Comparison of ENCODE assay signal across 20 cellular contexts in genomic region chr21:45059121-45059520, GRCh38. TPM values are rescaled to one million over a fixed set of nuclear protein-coding genes. Genes with fewer than 3 reads are reported as not detected.
DNase-seq lines count a peak whose midpoint lies in the region; ATAC-seq and TF ChIP-seq lines count a peak whose summit lies in the region.
"Had no signal": no experiment of that assay in that cellular context is flagged by ENCODE, and none has a peak within 500 bp of the region (broad histone marks: within the 10 kb centered on the region; RNA-seq: fewer than 3 reads in every experiment).

No MANE protein-coding gene starts in this region.

- H3K23me2 ChIP-seq in H9 (ENCODE audit: insufficient read length, low read depth, low read length, poor library complexity, severe bottlenecking) = no peaks in the 10 kb centered on the region

- H3K27ac ChIP-seq in H9 (ENCODE audit: insufficient read length, low read depth, low read length) (no peak overlapping the region), prostate gland (no peak overlapping the region)
- H3K27ac ChIP-seq: 22Rv1; A549; BLaER1 treated with 17β-estradiol and CSF1 and Interleukin-3, amounts not matched to agents 10 nM and 100 nM; C4-2B had no signal

- H2BK5ac ChIP-seq in H9 (ENCODE audit: insufficient read length, low read length) = no peak overlapping the region

- H4K20me1 ChIP-seq in H9 (ENCODE audit: control insufficient read depth, insufficient read depth, insufficient read length) = no peaks in the 10 kb centered on the region
- H4K20me1 ChIP-seq: BLaER1 treated with 17β-estradiol and CSF1 and Interleukin-3, amounts not matched to agents 10 nM and 100 nM had no signal

- no CpG with 5 or more reads among the region's 4 CpGs for WGBS in H9 (ENCODE audit: extremely low coverage, insufficient read length, low lambda C conversion rate)
- WGBS in prostate gland = 78% methylated on average over 4 of the region's 4 CpGs

- DNase-seq in activated CD4-positive, alpha-beta T cell treated with anti-CD3 and anti-CD28 coated beads, Interleukin-2, amount 10 ng/mL, durations not matched to agents 7 days and 5 days = no peak
- no peak for DNase-seq in activated CD4-positive, alpha-beta T cell treated with anti-CD3 and anti-CD28 coated beads, Interleukin-2, amount 10 ng/mL, durations not matched to agents 24 days and 14 days
- peak; percentile 17 for DNase-seq in H9
- peak; percentile 19 for DNase-seq in NCI-H69 (lab: John Stamatoyannopoulos, UW)
- DNase-seq in mesenteric fat pad (ENCODE audit: low spot score) = peak; percentile 57
- DNase-seq in LoVo (ENCODE audit: low spot score) = no peak
- no peak for DNase-seq in prostate gland (ENCODE audit: low spot score)
- no peak for DNase-seq in activated T-cell treated with anti-CD3 and anti-CD28 coated beads, Interleukin-2, amount 50 U/mL, for 4 hours
- DNase-seq: AML-193; Caco-2; Calu3; CD4-positive, alpha-beta T cell; CD8-positive, alpha-beta T cell; DMS79 treated with DMSO at 0.1 percent for 48 hours; GF-D8 had no signal

- no peak overlapping the region for H2BK12ac ChIP-seq in H9 (ENCODE audit: insufficient read length, low read depth, low read length)

- H2BK20ac ChIP-seq in H9 (ENCODE audit: low read depth, low read length, poor library complexity, severe bottlenecking) = no peak overlapping the region

- no peak overlapping the region for H2BK15ac ChIP-seq in H9 (ENCODE audit: low read depth, low read length)

- H3K4me1 ChIP-seq in H9 (ENCODE audit: insufficient read depth, low read length) = no peaks in the 10 kb centered on the region
- H3K4me1 ChIP-seq in prostate gland (replicated peaks) = no peaks in the 10 kb centered on the region
- H3K4me1 ChIP-seq: A549, Caco-2 had no signal

- no peaks in the 10 kb centered on the region for H3K9me3 Mint-ChIP-seq in activated CD4-positive, alpha-beta T cell treated with anti-CD3 and anti-CD28 coated beads, Interleukin-2, amount 10 ng/mL, durations not matched to agents 7 days and 5 days
- H3K9me3 Mint-ChIP-seq in activated CD4-positive, alpha-beta T cell treated with anti-CD3 and anti-CD28 coated beads, Interleukin-2, amount 10 ng/mL, durations not matched to agents 24 days and 14 days = no peaks in the 10 kb centered on the region
- no peaks in the 10 kb centered on the region; a peak in 2 of 5 replicates for H3K9me3 Mint-ChIP-seq in H9
- H3K9me3 Mint-ChIP-seq in activated T-cell treated with anti-CD3 and anti-CD28 coated beads, Interleukin-2, amount 50 U/mL, for 4 hours = no peaks in the 10 kb centered on the region
- H3K9me3 Mint-ChIP-seq: CD4-positive, alpha-beta T cell; CD8-positive, alpha-beta T cell had no signal

- no peaks in the 10 kb centered on the region for H3K9me3 ChIP-seq in H9 (ENCODE audit: control insufficient read depth, low read depth, low read length)
- H3K9me3 ChIP-seq in prostate gland = no peaks in the 10 kb centered on the region
- H3K9me3 ChIP-seq: Caco-2 had no signal

- H3K4me2 ChIP-seq in H9 (ENCODE audit: insufficient read depth, insufficient read length, low read length) = no peak overlapping the region
- H3K4me2 ChIP-seq: A549; BLaER1 treated with 17β-estradiol and CSF1 and Interleukin-3, amounts not matched to agents 10 nM and 100 nM had no signal

- no peak overlapping the region for H3K56ac ChIP-seq in H9 (ENCODE audit: insufficient read length, low read depth, low read length)

- TF ChIP-seq POLR2A in prostate gland (IDR thresholded peaks at IDR 0.05) = no peak

- H3K36me3 Mint-ChIP-seq in activated CD4-positive, alpha-beta T cell treated with anti-CD3 and anti-CD28 coated beads, Interleukin-2, amount 10 ng/mL, durations not matched to agents 7 days and 5 days (ENCODE audit: low read depth) = no peaks in the 10 kb centered on the region
- H3K36me3 Mint-ChIP-seq in activated CD4-positive, alpha-beta T cell treated with anti-CD3 and anti-CD28 coated beads, Interleukin-2, amount 10 ng/mL, durations not matched to agents 24 days and 14 days (ENCODE audit: low read depth) = no peaks in the 10 kb centered on the region
- H3K36me3 Mint-ChIP-seq in H9 (ENCODE audit: insufficient read depth in 1 of 3, low read depth in 3 of 3) = no peaks in the 10 kb centered on the region
- no peaks in the 10 kb centered on the region for H3K36me3 Mint-ChIP-seq in activated T-cell treated with anti-CD3 and anti-CD28 coated beads, Interleukin-2, amount 50 U/mL, for 4 hours (ENCODE audit: insufficient read depth)
- H3K36me3 Mint-ChIP-seq: CD8-positive, alpha-beta T cell had no signal

- no peaks in the 10 kb centered on the region for H3K36me3 ChIP-seq in prostate gland
- H3K36me3 ChIP-seq: BLaER1 treated with 17β-estradiol and CSF1 and Interleukin-3, amounts not matched to agents 10 nM and 100 nM had no signal

- H3K4ac ChIP-seq in H9 (ENCODE audit: low read depth, low read length) = no peak overlapping the region

- intact Hi-C loops in activated CD4-positive, alpha-beta T cell treated with anti-CD3 and anti-CD28 coated beads, Interleukin-2, amount 10 ng/mL, durations not matched to agents 24 days and 14 days (cut with micrococcal nuclease) = no loop called here
- intact Hi-C loops in prostate gland (cut with DNase I) = no loop called here

- no peak overlapping the region for H3K23ac ChIP-seq in H9 (ENCODE audit: insufficient read length, low read depth, low read length)

- no peak overlapping the region for H2AFZ ChIP-seq in H9 (ENCODE audit: low read length)

- POLR2A ChIA-PET in activated CD4-positive, alpha-beta T cell treated with anti-CD3 and anti-CD28 coated beads, Interleukin-2, amount 10 ng/mL, durations not matched to agents 7 days and 5 days (lab: Charles Lee) = no interaction called here

- no peaks in the 10 kb centered on the region for H3K27me3 ChIP-seq in H9 (ENCODE audit: insufficient read depth, low read length)
- no peaks in the 10 kb centered on the region for H3K27me3 ChIP-seq in prostate gland (replicated peaks; ENCODE audit: insufficient read depth)

- no peak overlapping the region for H3K14ac ChIP-seq in H9 (ENCODE audit: insufficient read depth, low read length)

- no peak overlapping the region for H3T11ph ChIP-seq in H9 (ENCODE audit: low read length)

- H3K18ac ChIP-seq in H9 (ENCODE audit: insufficient read length, low read depth, low read length) = no peak overlapping the region

- no peak overlapping the region for H2BK120ac ChIP-seq in H9 (ENCODE audit: low read depth, low read length, poor library complexity, severe bottlenecking)

- peak overlapping the region; percentile 52 for H3K27ac Mint-ChIP-seq in activated CD4-positive, alpha-beta T cell treated with anti-CD3 and anti-CD28 coated beads, Interleukin-2, amount 10 ng/mL, durations not matched to agents 7 days and 5 days
- H3K27ac Mint-ChIP-seq in activated CD4-positive, alpha-beta T cell treated with anti-CD3 and anti-CD28 coated beads, Interleukin-2, amount 10 ng/mL, durations not matched to agents 24 days and 14 days = no peak overlapping the region
- no peak overlapping the region for H3K27ac Mint-ChIP-seq in H9
- H3K27ac Mint-ChIP-seq: B cell; CD4-positive, alpha-beta T cell; CD8-positive, alpha-beta T cell had no signal

- no peak overlapping the region for H3K9ac ChIP-seq in H9 (ENCODE audit: extremely low read depth, insufficient read length, low read length)
- H3K9ac ChIP-seq: BLaER1 treated with 17β-estradiol and CSF1 and Interleukin-3, amounts not matched to agents 10 nM and 100 nM had no signal

- no peak overlapping the region for H4K5ac ChIP-seq in H9 (ENCODE audit: insufficient read length, low read depth, low read length)

- no peak overlapping the region for H4K91ac ChIP-seq in H9 (ENCODE audit: insufficient read length, low read depth, low read length)

- no peak overlapping the region for H3K4me3 Mint-ChIP-seq in activated CD4-positive, alpha-beta T cell treated with anti-CD3 and anti-CD28 coated beads, Interleukin-2, amount 10 ng/mL, durations not matched to agents 7 days and 5 days
- H3K4me3 Mint-ChIP-seq in activated CD4-positive, alpha-beta T cell treated with anti-CD3 and anti-CD28 coated beads, Interleukin-2, amount 10 ng/mL, durations not matched to agents 24 days and 14 days = no peak overlapping the region
- H3K4me3 Mint-ChIP-seq in H9 = no peak overlapping the region; a peak in 1 of 5 replicates
- no peak overlapping the region for H3K4me3 Mint-ChIP-seq in activated T-cell treated with anti-CD3 and anti-CD28 coated beads, Interleukin-2, amount 50 U/mL, for 4 hours
- H3K4me3 Mint-ChIP-seq: B cell; CD4-positive, alpha-beta T cell; CD8-positive, alpha-beta T cell had no signal

- CTCF ChIA-PET in activated CD4-positive, alpha-beta T cell treated with anti-CD3 and anti-CD28 coated beads, Interleukin-2, amount 10 ng/mL, durations not matched to agents 7 days and 5 days (lab: Charles Lee) = no interaction called here

- no peak for ATAC-seq in activated T-cell treated with anti-CD3 and anti-CD28 coated beads, Interleukin-2, amount 50 U/mL, for 4 hours
- ATAC-seq: A549; CD8-positive, alpha-beta T cell had no signal

- no peak overlapping the region for H4K8ac ChIP-seq in H9 (replicated peaks; ENCODE audit: insufficient read length, low read depth, low read length)

- no peaks in the 10 kb centered on the region for H3K79me2 ChIP-seq in H9 (ENCODE audit: insufficient read depth, low read length)

- H3K79me1 ChIP-seq in H9 (ENCODE audit: insufficient read depth, low read depth, low read length, poor library complexity, severe bottlenecking) = no peaks in the 10 kb centered on the region

- H3K27me3 Mint-ChIP-seq in activated CD4-positive, alpha-beta T cell treated with anti-CD3 and anti-CD28 coated beads, Interleukin-2, amount 10 ng/mL, durations not matched to agents 7 days and 5 days = peaks cover 12% of the 10 kb centered on the region
- peaks cover 24% of the 10 kb centered on the region for H3K27me3 Mint-ChIP-seq in activated CD4-positive, alpha-beta T cell treated with anti-CD3 and anti-CD28 coated beads, Interleukin-2, amount 10 ng/mL, durations not matched to agents 24 days and 14 days
- peaks cover 16% of the 10 kb centered on the region for H3K27me3 Mint-ChIP-seq in H9 (ENCODE audit: low read depth)
- H3K27me3 Mint-ChIP-seq in activated T-cell treated with anti-CD3 and anti-CD28 coated beads, Interleukin-2, amount 50 U/mL, for 4 hours (ENCODE audit: low read depth) = peaks cover 23% of the 10 kb centered on the region

- no peak overlapping the region for H3K4me3 ChIP-seq in prostate gland
- H3K4me3 ChIP-seq: A549; BLaER1 treated with 17β-estradiol and CSF1 and Interleukin-3, amounts not matched to agents 10 nM and 100 nM had no signal

- TF ChIP-seq CTCF in H9 (conservative IDR thresholded peaks at IDR 0.05) (no peak), prostate gland (IDR thresholded peaks at IDR 0.05) (no peak)

- no peaks in the 10 kb centered on the region for H3K4me1 Mint-ChIP-seq in activated CD4-positive, alpha-beta T cell treated with anti-CD3 and anti-CD28 coated beads, Interleukin-2, amount 10 ng/mL, durations not matched to agents 7 days and 5 days
- H3K4me1 Mint-ChIP-seq in activated CD4-positive, alpha-beta T cell treated with anti-CD3 and anti-CD28 coated beads, Interleukin-2, amount 10 ng/mL, durations not matched to agents 24 days and 14 days = no peaks in the 10 kb centered on the region
- peaks cover 11 to 17% of the 10 kb centered on the region in 2 experiments for H3K4me1 Mint-ChIP-seq in H9
- H3K4me1 Mint-ChIP-seq in activated T-cell treated with anti-CD3 and anti-CD28 coated beads, Interleukin-2, amount 50 U/mL, for 4 hours (ENCODE audit: low read depth) = no peaks in the 10 kb centered on the region
- H3K4me1 Mint-ChIP-seq: B cell had no signal

- no peak overlapping the region for H2AK5ac ChIP-seq in H9 (ENCODE audit: insufficient read length, low read length)

RNA-seq across cellular contexts. Expression of gene ADARB1, which starts 15.3 kb away (rescaled TPM):
- 10 to 100 TPM; 43.3 to 45.4 TPM for total RNA-seq in activated CD4-positive, alpha-beta T cell treated with anti-CD3 and anti-CD28 coated beads, Interleukin-2, amount 10 ng/mL, durations not matched to agents 7 days and 5 days
- total RNA-seq in activated CD4-positive, alpha-beta T cell treated with anti-CD3 and anti-CD28 coated beads, Interleukin-2, amount 10 ng/mL, durations not matched to agents 24 days and 14 days = 21.8 and 24.6 TPM in 2 replicates
- 14.1 and 15.8 TPM in 2 replicates for total RNA-seq in H9 (2021)
- total RNA-seq in mesenteric fat pad = 39.6 TPM
- 10 to 100 TPM; 21.0 to 30.9 TPM for total RNA-seq in prostate gland
- total RNA-seq in activated T-cell treated with anti-CD3 and anti-CD28 coated beads, Interleukin-2, amount 50 U/mL, for 4 hours = 10 to 100 TPM; 28.1 to 32.9 (median 30.9) TPM

Comparison
In these comparisons a context has a peak if more than half of its experiments do, and no peak if none do; other contexts are left out.
1. DNase-seq: peak in H9 (single experiment), NCI-H69 (single experiment) and mesenteric fat pad (single experiment); none in activated CD4-positive, alpha-beta T cell treated with anti-CD3 and anti-CD28 coated beads, Interleukin-2, amount 10 ng/mL, durations not matched to agents 7 days and 5 days (single experiment), activated CD4-positive, alpha-beta T cell treated with anti-CD3 and anti-CD28 coated beads, Interleukin-2, amount 10 ng/mL, durations not matched to agents 24 days and 14 days (single experiment), LoVo (single experiment), prostate gland (single experiment) and activated T-cell treated with anti-CD3 and anti-CD28 coated beads, Interleukin-2, amount 50 U/mL, for 4 hours (single experiment).